20 cellular contexts compared by ENCODE assay signal in the genomic region with DNA sequence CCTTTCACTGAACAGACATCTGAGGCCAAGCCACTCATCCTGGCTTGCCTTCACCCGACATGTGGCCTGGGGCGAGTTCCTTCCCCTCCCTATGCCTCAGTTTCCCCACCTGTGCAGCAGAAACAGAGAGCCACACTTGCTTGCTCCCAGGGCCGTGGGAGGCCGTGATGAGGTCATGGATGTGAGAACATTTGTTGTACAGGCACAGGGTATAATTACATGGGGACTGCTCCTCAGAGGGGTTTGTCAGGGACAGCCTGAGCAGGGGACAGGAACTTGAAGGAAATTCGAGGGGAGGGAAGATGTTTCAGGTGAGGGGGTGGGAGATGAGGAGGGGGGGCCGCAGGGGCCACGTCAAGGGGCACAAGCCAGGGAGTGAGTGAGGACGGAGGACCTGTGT. TPM values are rescaled to one million over a fixed set of nuclear protein-coding genes. Genes with fewer than 3 reads are reported as not detected.
"Had no signal": no experiment of that assay in that cellular context is flagged by ENCODE, and none has a peak within 500 bp of the region (broad histone marks: within the 10 kb centered on the region; RNA-seq: fewer than 3 reads in every experiment).

No MANE protein-coding gene starts in this region.

- H3K9me3 Mint-ChIP-seq: dendritic cell treated with granulocyte-macrophage colony-stimulating factor and Interleukin-4, amounts not matched to agents 40 ng/mL and 50 ng/mL, for 4 days; effector memory CD8-positive, alpha-beta T cell; naive thymus-derived CD4-positive, alpha-beta T cell; neural progenitor cell had no signal

- H3K27ac ChIP-seq: epithelial cell of prostate, esophagus muscularis mucosa, gastroesophageal sphincter, neural progenitor cell, parathyroid adenoma, prostate gland, right lobe of liver, skin epidermis had no signal

- DNase-seq: effector memory CD8-positive, alpha-beta T cell; glutamatergic neuron; islet precursor cell; left ventricle myocardium superior; mesendoderm; naive thymus-derived CD4-positive, alpha-beta T cell; occipital lobe; right lobe of liver; stimulated activated CD4-positive, alpha-beta T cell treated with anti-CD3 and anti-CD28 coated beads, Interleukin-12 subunit alpha, Interleukin-12 subunit beta, amount 100 ng/mL, for 4 hours; stimulated activated naive CD4-positive, alpha-beta T cell; trophoblast cell had no signal

- H3K79me2 ChIP-seq: parathyroid adenoma had no signal

- H3K4me1 ChIP-seq: esophagus muscularis mucosa, gastroesophageal sphincter, neural progenitor cell, parathyroid adenoma, prostate gland had no signal

- H2AFZ ChIP-seq: neural progenitor cell, parathyroid adenoma had no signal

- H3K4me3 ChIP-seq: esophagus muscularis mucosa, gastroesophageal sphincter, lung, neural progenitor cell, prostate gland, right lobe of liver, skin epidermis had no signal

- H3K27me3 ChIP-seq: neural progenitor cell, right lobe of liver had no signal

- H3K9me3 ChIP-seq: esophagus muscularis mucosa, gastroesophageal sphincter, prostate gland, right lobe of liver had no signal

- H3K4me2 ChIP-seq: neural progenitor cell had no signal

- H3K36me3 ChIP-seq: esophagus muscularis mucosa, gastroesophageal sphincter, neural progenitor cell, prostate gland had no signal

- H3K36me3 Mint-ChIP-seq: naive thymus-derived CD4-positive, alpha-beta T cell; neural progenitor cell had no signal

- H3K4me3 Mint-ChIP-seq: dendritic cell treated with granulocyte-macrophage colony-stimulating factor and Interleukin-4, amounts not matched to agents 40 ng/mL and 50 ng/mL, for 4 days; effector memory CD8-positive, alpha-beta T cell; naive thymus-derived CD4-positive, alpha-beta T cell; neural progenitor cell had no signal

- H3K4me1 Mint-ChIP-seq: naive thymus-derived CD4-positive, alpha-beta T cell had no signal

- H3K9ac ChIP-seq: neural progenitor cell, parathyroid adenoma had no signal

- H3K27ac Mint-ChIP-seq: dendritic cell treated with granulocyte-macrophage colony-stimulating factor and Interleukin-4, amounts not matched to agents 40 ng/mL and 50 ng/mL, for 4 days; effector memory CD8-positive, alpha-beta T cell; naive thymus-derived CD4-positive, alpha-beta T cell had no signal

RNA-seq across cellular contexts. Expression of gene ALPL, which starts 56.1 kb away (rescaled TPM):
- total RNA-seq: naive thymus-derived CD4-positive, alpha-beta T cell had no signal
- polyA plus RNA-seq: naive thymus-derived CD4-positive, alpha-beta T cell had no signal
